8 cellular contexts compared by ENCODE assay signal in genomic region chr6:17601389-17601703, GRCh38. TPM values are rescaled to one million over a fixed set of nuclear protein-coding genes. Genes with fewer than 3 reads are reported as not detected.
A peak's percentile ranks its signal among the peaks of the same experiment; 100 is the strongest.
DNase-seq lines count a peak whose midpoint lies in the region; ATAC-seq and TF ChIP-seq lines count a peak whose summit lies in the region.

No MANE protein-coding gene starts in this region.

- no peak for TF ChIP-seq CTCF in AG09309 (IDR thresholded peaks at IDR 0.05; ENCODE audit: control insufficient read depth, insufficient read depth, low read depth, low read length, missing control alignments)

- H3K27ac ChIP-seq in muscle layer of duodenum (ENCODE audit: low read length), result peak overlapping the region; percentile 53

- H3K36me3 ChIP-seq in muscle layer of duodenum (ENCODE audit: control insufficient read depth in 1 of 2, insufficient read depth in 2 of 2, low read length in 2 of 2), result peaks cover 0 to 25% of the 10 kb centered on the region in 2 donors

- H3K27me3 ChIP-seq in muscle layer of duodenum (ENCODE audit: low read depth, low read length), result no peaks in the 10 kb centered on the region

- peak; percentile 17 for ATAC-seq in central memory CD8-positive, alpha-beta T cell (replicated peaks; ENCODE audit: extremely low read depth, poor library complexity, severe bottlenecking)
- ATAC-seq in GM18870 (IDR thresholded peaks at IDR 0.05; ENCODE audit: unreplicated experiment), result no peak

- H3K4me1 ChIP-seq in muscle layer of duodenum (ENCODE audit: control insufficient read depth in 1 of 2, insufficient read depth in 2 of 2, low read length in 2 of 2), result peaks cover 0 to 9% of the 10 kb centered on the region in 2 donors

- peaks cover 30% of the 10 kb centered on the region for H3K36me3 Mint-ChIP-seq in central memory CD8-positive, alpha-beta T cell (ENCODE audit: insufficient read depth)

- no peaks in the 10 kb centered on the region for H3K9me3 Mint-ChIP-seq in central memory CD8-positive, alpha-beta T cell

- H3K27me3 Mint-ChIP-seq in central memory CD8-positive, alpha-beta T cell, result no peaks in the 10 kb centered on the region

- H3K4me3 ChIP-seq in AG09309 (ENCODE audit: control insufficient read depth, low read depth, low read length) (peak overlapping the region; percentile 83), muscle layer of duodenum (ENCODE audit: low read depth in 1 of 2, low read length in 2 of 2) (peak overlapping the region; percentile 75 to 94)
- peak overlapping the region; percentile 65 for H3K4me3 ChIP-seq in Jurkat, Clone E6-1 (ENCODE audit: low read length)

- H3K4me3 Mint-ChIP-seq in central memory CD8-positive, alpha-beta T cell, result peak overlapping the region; percentile 96

- H3K4me1 Mint-ChIP-seq in central memory CD8-positive, alpha-beta T cell, result peaks cover 34% of the 10 kb centered on the region

- DNase-seq in AG09309 (ENCODE audit: low read depth) (no peak), Ammon's horn (ENCODE audit: low spot score) (no peak), cortex of kidney (lab: John Stamatoyannopoulos, UW) (no peak), NCI-H524 treated with DMSO at 0.1 percent for 48 hours (lab: John Stamatoyannopoulos, UW) (no peak)
- no peak for DNase-seq in Jurkat, Clone E6-1 (ENCODE audit: low read depth, low spot score)
- DNase-seq in central memory CD8-positive, alpha-beta T cell (ENCODE audit: low spot score in 2 of 2), result no peak

- peak overlapping the region; percentile 93 for H3K27ac Mint-ChIP-seq in central memory CD8-positive, alpha-beta T cell (ENCODE audit: low read depth)

- H3K9me3 ChIP-seq in muscle layer of duodenum (ENCODE audit: control insufficient read depth in 1 of 2, low read length in 2 of 2), result no peaks in the 10 kb centered on the region

RNA-seq across cellular contexts. Expression of gene FAM8A1, which starts 1.2 kb away (rescaled TPM):
- polyA plus RNA-seq in Jurkat, Clone E6-1 (2012; ENCODE audit: insufficient read depth, insufficient read length), result 6.6 TPM
